8 cellular contexts compared by ENCODE assay signal in genomic region chr9:129962376-129962765, GRCh38.
DNase-seq lines count a peak whose midpoint lies in the region; ATAC-seq and TF ChIP-seq lines count a peak whose summit lies in the region.

No MANE protein-coding gene starts in this region.

- peak overlapping the region; percentile 98 for H3K9ac ChIP-seq in SK-N-MC (ENCODE audit: insufficient read length)

- DNase-seq in EH (ENCODE audit: low read depth) (peak; percentile 22), SK-N-MC (ENCODE audit: low read depth, low spot score) (no peak), fibroblast of pulmonary artery (ENCODE audit: low read depth) (no peak), pons (ENCODE audit: low spot score) (peak; percentile 69), GM20000 (ENCODE audit: low spot score) (no peak), NAMALWA (ENCODE audit: low spot score) (no peak), NCI-H345 treated with DMSO at 0.1 percent for 48 hours (lab: John Stamatoyannopoulos, UW; ENCODE audit: unreplicated experiment) (no peak)

- H3K27ac ChIP-seq in SK-N-MC, result peak overlapping the region; percentile 100

- H3K4me3 ChIP-seq in SK-N-MC, result peak overlapping the region; percentile 75
- peak overlapping the region; percentile 63 for H3K4me3 ChIP-seq in fibroblast of pulmonary artery (replicated peaks; ENCODE audit: low read depth, low read length)

- no peak for TF ChIP-seq CTCF in fibroblast of pulmonary artery (IDR thresholded peaks at IDR 0.05; ENCODE audit: low read length, missing control alignments)
- TF ChIP-seq CTCF in GM20000 (IDR thresholded peaks at IDR 0.05; ENCODE audit: extremely low read depth, missing control alignments), result no peak

- peaks cover 26% of the 10 kb centered on the region for H3K36me3 ChIP-seq in SK-N-MC (ENCODE audit: insufficient read depth, low read length)

- ATAC-seq in HG03460 (IDR thresholded peaks at IDR 0.05; ENCODE audit: unreplicated experiment), result no peak

- no peaks in the 10 kb centered on the region for H3K9me3 ChIP-seq in SK-N-MC (ENCODE audit: low read depth, low read length)

Comparison
In these comparisons a context has a peak if more than half of its experiments do, and no peak if none do; other contexts are left out.
1. DNase-seq: peak in EH (single experiment) and pons (single experiment); none in SK-N-MC (single experiment), fibroblast of pulmonary artery (single experiment), GM20000 (single experiment), NAMALWA (single experiment) and NCI-H345 treated with DMSO at 0.1 percent for 48 hours (single experiment).